ENCODE assay signal across 8 cellular contexts in genomic region chr3:160129459-160130061, GRCh38.
A peak's percentile ranks its signal among the peaks of the same experiment; 100 is the strongest.
DNase-seq lines count a peak whose midpoint lies in the region; ATAC-seq and TF ChIP-seq lines count a peak whose summit lies in the region.

No MANE protein-coding gene starts in this region.

- ATAC-seq in GM18861 (IDR thresholded peaks at IDR 0.05; ENCODE audit: unreplicated experiment): peak; percentile 55
- peak; percentile 71 for ATAC-seq in HG03159 (IDR thresholded peaks at IDR 0.05; ENCODE audit: unreplicated experiment)

- peak; percentile 29 for DNase-seq in SW480 (ENCODE audit: low spot score)
- peak; percentile 8 for DNase-seq in medulla oblongata (ENCODE audit: extremely low spot score)
- DNase-seq in thyroid gland: no peak
- no peak for DNase-seq in NCI-H1930 (lab: John Stamatoyannopoulos, UW)
- DNase-seq in SHP77 treated with DMSO at 0.1 percent for 48 hours (lab: John Stamatoyannopoulos, UW): no peak
- no peak for DNase-seq in GM19238 (ENCODE audit: insufficient read length, low spot score)

- H3K4me3 ChIP-seq in thyroid gland (replicated peaks in 1 of 3): no peak overlapping the region

- TF ChIP-seq CTCF in thyroid gland (IDR thresholded peaks at IDR 0.05): no peak

- no peaks in the 10 kb centered on the region for H3K9me3 ChIP-seq in thyroid gland

- no peaks in the 10 kb centered on the region for H3K4me1 ChIP-seq in thyroid gland

- intact Hi-C loops in thyroid gland (cut with DNase I): no loop called here

- no peaks in the 10 kb centered on the region for H3K36me3 ChIP-seq in thyroid gland

- TF ChIP-seq POLR2A in thyroid gland (IDR thresholded peaks at IDR 0.05): no peak

- 57 to 61% methylated on average over 4 of the region's 4 CpGs for WGBS in thyroid gland, 2 donors

- H3K27me3 ChIP-seq in thyroid gland: no peaks in the 10 kb centered on the region

- no peak overlapping the region for H3K27ac ChIP-seq in thyroid gland

Comparison
In these comparisons a context has a peak if more than half of its experiments do, and no peak if none do; other contexts are left out.
1. DNase-seq: peak in SW480 (single experiment) and medulla oblongata (single experiment); none in thyroid gland (0 of 2), NCI-H1930 (0 of 2), SHP77 treated with DMSO at 0.1 percent for 48 hours (single experiment) and GM19238 (single experiment).